ENCODE assay signal across 8 cellular contexts in the genomic region with DNA sequence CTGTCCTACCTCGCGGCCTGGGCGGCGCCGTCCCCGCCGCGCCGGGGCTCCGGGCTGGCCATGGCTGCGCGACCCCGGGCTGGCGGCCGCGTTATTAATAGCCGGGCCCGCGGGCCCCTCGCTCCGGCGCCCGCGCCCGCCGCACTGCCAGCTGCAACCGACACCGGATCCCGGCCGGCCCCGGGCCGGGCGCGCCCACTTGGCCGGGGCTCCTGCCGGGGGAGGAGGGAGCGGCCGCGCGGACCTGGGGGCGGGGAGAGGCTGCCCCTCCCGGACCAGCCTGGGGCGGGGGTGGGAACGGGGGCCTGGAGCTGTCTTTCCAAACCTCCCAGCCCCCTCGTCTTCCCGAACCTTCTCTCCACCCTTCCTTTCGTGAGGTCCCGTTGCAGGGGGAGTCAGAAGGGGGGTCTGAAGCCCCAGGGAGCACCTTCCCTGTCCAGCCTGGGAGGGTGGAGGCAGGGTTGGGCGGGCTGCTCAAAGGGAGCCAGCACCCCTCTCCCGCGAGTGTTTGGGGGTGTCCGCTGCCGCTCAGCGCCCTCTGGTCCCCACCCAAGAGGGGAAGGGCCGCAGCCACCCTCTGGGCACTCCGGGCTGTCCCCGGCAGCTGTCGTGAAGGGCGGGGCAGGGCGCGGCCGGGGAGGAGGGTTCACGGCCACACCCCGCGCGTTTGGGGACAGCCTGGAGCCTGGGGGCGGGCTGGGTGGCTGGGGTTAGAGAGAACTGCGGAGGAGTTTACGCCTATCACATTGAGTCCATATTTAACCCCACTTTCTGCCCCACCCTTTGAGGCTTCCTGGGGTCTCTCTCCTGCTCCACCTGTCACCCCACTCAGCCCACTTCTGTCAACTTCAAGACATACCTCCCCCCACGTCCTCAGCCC. TPM values are rescaled to one million over a fixed set of nuclear protein-coding genes. Genes with fewer than 3 reads are reported as not detected.
A peak's percentile ranks its signal among the peaks of the same experiment; 100 is the strongest.
DNase-seq lines count a peak whose midpoint lies in the region; ATAC-seq and TF ChIP-seq lines count a peak whose summit lies in the region.

A gene (minus strand): TSS at position 172 of the 880 bp plus-strand sequence. CDS start 110 bp downstream, at position 62.

- POLR2A ChIA-PET in activated CD4-positive, alpha-beta T cell treated with anti-CD3 and anti-CD28 coated beads for 36 hours (lab: Charles Lee) = no interaction called here

- H3K36me3 ChIP-seq in SK-N-MC (ENCODE audit: insufficient read depth, low read length) = no peaks in the 10 kb centered on the region

- H3K4me1 Mint-ChIP-seq in activated CD4-positive, alpha-beta T cell treated with anti-CD3 and anti-CD28 coated beads for 36 hours = peaks cover 9% of the 10 kb centered on the region
- peaks cover 7 to 10% of the 10 kb centered on the region in 2 donors for H3K4me1 Mint-ChIP-seq in effector memory CD8-positive, alpha-beta T cell (ENCODE audit: low read depth in 2 of 2)

- TF ChIP-seq POLR2A in lower leg skin (IDR thresholded peaks at IDR 0.05) = no peak

- H3K4me3 ChIP-seq in SK-N-MC = peak within 1 kb of the TSS; percentile 4; the same call in 1 of the 2 replicates
- H3K4me3 ChIP-seq in lower leg skin (ENCODE audit: low read depth, poor library complexity, severe bottlenecking) = peak within 1 kb of the TSS; percentile 31

- H3K36me3 Mint-ChIP-seq in activated CD4-positive, alpha-beta T cell treated with anti-CD3 and anti-CD28 coated beads for 36 hours (ENCODE audit: low read depth) = no peaks in the 10 kb centered on the region
- no peaks in the 10 kb centered on the region for H3K36me3 Mint-ChIP-seq in effector memory CD8-positive, alpha-beta T cell (ENCODE audit: insufficient read depth)

- H3K27ac Mint-ChIP-seq in activated CD4-positive, alpha-beta T cell treated with anti-CD3 and anti-CD28 coated beads for 36 hours = no peak within 1 kb of the TSS
- H3K27ac Mint-ChIP-seq in effector memory CD8-positive, alpha-beta T cell = no peak within 1 kb of the TSS

- H3K27ac ChIP-seq in SK-N-MC = peak within 1 kb of the TSS; percentile 57
- peak within 1 kb of the TSS; percentile 53 for H3K27ac ChIP-seq in substantia nigra (ENCODE audit: low read depth, low read length, poor library complexity, severe bottlenecking)

- H3K9ac ChIP-seq in SK-N-MC (ENCODE audit: insufficient read length) = peak within 1 kb of the TSS; percentile 55

- intact Hi-C loops in activated CD4-positive, alpha-beta T cell treated with anti-CD3 and anti-CD28 coated beads for 36 hours (cut with DNase I, micrococcal nuclease) = no loop called here
- intact Hi-C loops in lower leg skin (cut with DNase I; ENCODE audit: low total_unique reads) = loop anchor here (10.0 kb wide), 1 partner anchor 162 kb away; no protein-coding TSS in a partner anchor

- H3K27me3 Mint-ChIP-seq in activated CD4-positive, alpha-beta T cell treated with anti-CD3 and anti-CD28 coated beads for 36 hours = peaks cover 27% of the 10 kb centered on the region
- H3K27me3 Mint-ChIP-seq in effector memory CD8-positive, alpha-beta T cell = peaks cover 42 to 57% of the 10 kb centered on the region in 2 donors

- 0 to 1% methylated on average over 22 to 33 of the region's 70 CpGs for WGBS in lower leg skin, 2 donors

- H3K4me3 Mint-ChIP-seq in activated CD4-positive, alpha-beta T cell treated with anti-CD3 and anti-CD28 coated beads for 36 hours = peak within 1 kb of the TSS; percentile 15
- H3K4me3 Mint-ChIP-seq in effector memory CD8-positive, alpha-beta T cell = peak within 1 kb of the TSS; percentile 66 to 71

- no peak for TF ChIP-seq CTCF in lower leg skin (IDR thresholded peaks at IDR 0.05)

- peak; percentile 40 for DNase-seq in activated CD4-positive, alpha-beta T cell treated with anti-CD3 and anti-CD28 coated beads for 36 hours
- no peak for DNase-seq in activated CD4-positive, alpha-beta T cell treated with anti-CD3 and anti-CD28 coated beads for 1 hour
- no peak for DNase-seq in SK-N-MC (ENCODE audit: low read depth, low spot score)
- DNase-seq in effector memory CD8-positive, alpha-beta T cell = no peak
- DNase-seq in lower leg skin (ENCODE audit: low spot score in 2 of 2) = peak; percentile 52 to 94
- DNase-seq in substantia nigra (lab: John Stamatoyannopoulos, UW) = peak in 21 of 49 donors; percentile 4 to 83 (median 21)
- no peak for DNase-seq in DMS153 treated with DMSO at 0.1 percent for 48 hours (lab: John Stamatoyannopoulos, UW; ENCODE audit: unreplicated experiment)

- CTCF ChIA-PET in activated CD4-positive, alpha-beta T cell treated with anti-CD3 and anti-CD28 coated beads for 36 hours (lab: Charles Lee) = interaction anchor here (5.4 kb wide), 1 partner anchor 9 kb away, joined by 22 read pairs; no protein-coding TSS in a partner anchor

- H3K9me3 ChIP-seq in SK-N-MC (ENCODE audit: low read depth, low read length) = no peaks in the 10 kb centered on the region

- no peaks in the 10 kb centered on the region for H3K9me3 Mint-ChIP-seq in activated CD4-positive, alpha-beta T cell treated with anti-CD3 and anti-CD28 coated beads for 36 hours (ENCODE audit: low read depth)
- no peaks in the 10 kb centered on the region for H3K9me3 Mint-ChIP-seq in effector memory CD8-positive, alpha-beta T cell

- peak; percentile 55 for ATAC-seq in activated CD4-positive, alpha-beta T cell treated with anti-CD3 and anti-CD28 coated beads for 36 hours
- ATAC-seq in effector memory CD8-positive, alpha-beta T cell (replicated peaks) = peak; percentile 57
- no peak for ATAC-seq in GM21528 (IDR thresholded peaks at IDR 0.05; ENCODE audit: low FRiP score, unreplicated experiment)

RNA-seq across cellular contexts. Expression of the gene that starts here (rescaled TPM):
- not detected for total RNA-seq in activated CD4-positive, alpha-beta T cell treated with anti-CD3 and anti-CD28 coated beads for 36 hours
- 10 to 100 TPM in 1 of 4 donors, 1 to 10 TPM in 3; 2.8 to 16.9 (median 5.8) TPM for total RNA-seq in lower leg skin

Comparison
In these comparisons a context has a peak if more than half of its experiments do, and no peak if none do; other contexts are left out.
1. Peak in DNase-seq and ATAC-seq in activated CD4-positive, alpha-beta T cell treated with anti-CD3 and anti-CD28 coated beads for 36 hours; RNA of the gene not detected or under 1 TPM.
2. DNase-seq: peak in lower leg skin (2 of 2); none in activated CD4-positive, alpha-beta T cell treated with anti-CD3 and anti-CD28 coated beads for 1 hour (single experiment), SK-N-MC (single experiment), effector memory CD8-positive, alpha-beta T cell (0 of 3) and DMS153 treated with DMSO at 0.1 percent for 48 hours (single experiment).